ENCODE assay signal across 10 cellular contexts in the genomic region with DNA sequence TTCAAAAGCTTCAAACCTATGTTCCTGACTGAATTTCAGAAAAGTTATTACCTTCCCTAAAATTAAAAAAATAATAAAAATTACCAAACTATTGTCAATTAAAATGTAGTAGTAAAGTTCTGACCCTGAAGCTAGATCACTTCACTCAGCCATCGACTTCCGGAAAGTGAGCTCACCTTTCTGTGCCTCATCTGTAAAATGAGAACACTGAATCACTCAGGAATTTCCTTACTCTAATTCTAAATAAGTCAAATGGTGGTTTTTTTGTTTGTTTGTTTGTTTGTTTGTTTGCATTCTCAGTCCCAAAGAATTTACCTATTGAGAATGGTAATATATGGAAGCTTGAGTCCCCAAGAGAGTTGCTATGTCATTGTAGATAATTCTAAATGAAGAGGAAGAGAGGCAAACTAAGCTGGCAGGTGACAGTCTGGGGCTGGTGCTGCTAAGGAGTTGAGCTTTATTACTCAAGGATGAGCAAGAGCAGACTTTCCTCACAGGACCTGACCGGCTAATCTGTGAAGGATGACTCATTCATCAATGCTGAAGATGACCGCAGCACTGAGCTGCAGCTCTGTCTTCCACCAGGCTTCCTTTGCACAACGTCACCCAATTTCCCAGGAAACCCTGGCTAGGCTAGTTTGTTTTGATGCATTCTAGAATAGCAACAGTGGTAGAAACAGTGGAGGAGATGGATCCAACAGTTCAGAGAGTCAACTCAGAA.
DNase-seq lines count a peak whose midpoint lies in the region; ATAC-seq and TF ChIP-seq lines count a peak whose summit lies in the region.
"Had no signal": no experiment of that assay in that cellular context is flagged by ENCODE, and none has a peak within 500 bp of the region (broad histone marks: within the 10 kb centered on the region; RNA-seq: fewer than 3 reads in every experiment).

No MANE protein-coding gene starts in this region.

- DNase-seq in AG08396 (ENCODE audit: low spot score) (peak; percentile 18), fibroblast of the conjunctiva (ENCODE audit: low read depth) (peak; percentile 14), NCI-H146 treated with DMSO at 0.1 percent for 48 hours (lab: John Stamatoyannopoulos, UW; ENCODE audit: unreplicated experiment) (no peak), NCI-H2107 treated with DMSO at 0.1 percent for 48 hours (lab: John Stamatoyannopoulos, UW; ENCODE audit: unreplicated experiment) (no peak), NCI-H526 (lab: John Stamatoyannopoulos, UW) (no peak)
- DNase-seq: AML-193, upper lobe of right lung had no signal

- peak; percentile 47 for ATAC-seq in HG03442 (IDR thresholded peaks at IDR 0.05; ENCODE audit: unreplicated experiment)
- ATAC-seq in SK-N-SH treated with all-trans-retinoic acid at 6 μM for 48 hours = peak; percentile 68
- ATAC-seq in GM21367 (IDR thresholded peaks at IDR 0.05; ENCODE audit: unreplicated experiment) = no peak
- ATAC-seq: upper lobe of right lung had no signal

TF ChIP-seq in SK-N-SH treated with all-trans-retinoic acid at 6 μM for 48 hours, 23 proteins besides CTCF, POLR2A, EP300 and RAD21:
- no peak for TF ChIP-seq PATZ1 (CRISPR knock-in tag; IDR thresholded peaks at IDR 0.05; ENCODE audit: borderline replicate concordance)
- no peak for TF ChIP-seq ISL1 (CRISPR knock-in tag; IDR thresholded peaks at IDR 0.05)
- TF ChIP-seq ZNF70 (CRISPR knock-in tag; IDR thresholded peaks at IDR 0.05) = no peak
- no peak for TF ChIP-seq ZNF8 (CRISPR knock-in tag; IDR thresholded peaks at IDR 0.05)
- TF ChIP-seq RARB (CRISPR knock-in tag; IDR thresholded peaks at IDR 0.05) = no peak
- TF ChIP-seq ZNF565 (CRISPR knock-in tag; conservative IDR thresholded peaks at IDR 0.05; ENCODE audit: low read depth) = no peak

Comparison
In these comparisons a context has a peak if more than half of its experiments do, and no peak if none do; other contexts are left out.
1. DNase-seq: peak in AG08396 (single experiment) and fibroblast of the conjunctiva (single experiment); none in NCI-H146 treated with DMSO at 0.1 percent for 48 hours (single experiment), NCI-H2107 treated with DMSO at 0.1 percent for 48 hours (single experiment) and NCI-H526 (0 of 2).